Comparison of ENCODE assay signal across 8 cellular contexts in genomic region chr1:16939386-16940180, GRCh38. TPM values are rescaled to one million over a fixed set of nuclear protein-coding genes. Genes with fewer than 3 reads are reported as not detected.
"Had no signal": no experiment of that assay in that cellular context is flagged by ENCODE, and none has a peak within 500 bp of the region (broad histone marks: within the 10 kb centered on the region; RNA-seq: fewer than 3 reads in every experiment).

No MANE protein-coding gene starts in this region.

RNA-seq across cellular contexts. Expression of gene MFAP2, which starts 40.8 kb away (rescaled TPM):
- total RNA-seq: activated B cell treated with CpG ODN at 0.5 μM for 24 hours; activated CD4-positive, alpha-beta memory T cell treated with anti-CD3 and anti-CD28 coated beads for 36 hours; activated naive CD8-positive, alpha-beta T cell treated with anti-CD3 and anti-CD28 coated beads for 36 hours; T-cell had no signal

RNA-seq across cellular contexts. Expression of gene RNU1-2, which starts 43.8 kb away (rescaled TPM):
- total RNA-seq: myocyte had no signal
- polyA plus RNA-seq: esophagus, hepatocyte, SK-N-SH had no signal
